27 cellular contexts compared by ENCODE assay signal in the genomic region with DNA sequence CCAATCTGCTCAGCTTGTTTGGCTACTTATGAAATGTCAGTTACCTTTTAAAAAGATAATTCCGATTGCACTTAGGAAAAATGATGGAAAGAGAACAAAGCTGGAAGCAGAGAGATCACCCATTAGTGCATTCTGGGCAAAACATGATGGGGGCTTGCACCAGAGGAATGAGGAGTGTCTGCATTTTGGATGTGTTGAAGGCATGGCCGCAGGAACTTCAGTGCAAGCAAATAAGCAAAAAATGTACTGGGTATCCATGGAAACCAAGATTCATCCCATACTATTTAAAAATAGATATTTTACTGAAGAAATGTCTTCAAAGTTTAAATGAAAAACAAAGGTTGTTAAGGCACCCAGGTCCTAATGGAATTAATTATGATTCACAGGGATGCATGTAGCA.
DNase-seq lines count a peak whose midpoint lies in the region; ATAC-seq and TF ChIP-seq lines count a peak whose summit lies in the region.
"Had no signal": no experiment of that assay in that cellular context is flagged by ENCODE, and none has a peak within 500 bp of the region (broad histone marks: within the 10 kb centered on the region; RNA-seq: fewer than 3 reads in every experiment).

No MANE protein-coding gene starts in this region.

- no peaks in the 10 kb centered on the region for H3K9me3 ChIP-seq in trophoblast cell (ENCODE audit: insufficient read depth, low read depth, low read length)
- H3K9me3 ChIP-seq: A549; BE2C; BLaER1; BLaER1 treated with 17β-estradiol and CSF1 and Interleukin-3, amounts not matched to agents 10 nM and 100 nM had no signal

- no peak for TF ChIP-seq POLR2A in GM18505 (IDR thresholded peaks at IDR 0.05; ENCODE audit: borderline replicate concordance, extremely low read depth, insufficient read depth, insufficient read length)

- no peak overlapping the region for H4K8ac ChIP-seq in trophoblast cell (ENCODE audit: low read depth, low read length)

- no peaks in the 10 kb centered on the region for H3K79me2 ChIP-seq in trophoblast cell (ENCODE audit: control insufficient read depth, insufficient read depth, low read length, poor library complexity)

- no peak overlapping the region for H3K4me2 ChIP-seq in trophoblast cell (ENCODE audit: low read length)
- H3K4me2 ChIP-seq: A549; BLaER1; BLaER1 treated with 17β-estradiol and CSF1 and Interleukin-3, amounts not matched to agents 10 nM and 100 nM had no signal

- H3K4me3 ChIP-seq in trophoblast cell (ENCODE audit: low read depth, low read length), result no peak overlapping the region
- H3K4me3 ChIP-seq: A549; BLaER1; BLaER1 treated with 17β-estradiol and CSF1 and Interleukin-3, amounts not matched to agents 10 nM and 100 nM had no signal

- no peak overlapping the region for H3K18ac ChIP-seq in trophoblast cell (ENCODE audit: low read length)

- DNase-seq in trophoblast cell, result peak; percentile 80 to 89
- DNase-seq: 8988T; ACHN; AML-193; BE2C; C1 segment of cervical spinal cord; Caco-2; Calu3; CD4-positive, alpha-beta memory T cell; CD4-positive, alpha-beta T cell; CD4-positive, CD25-positive, alpha-beta regulatory T cell; CD8-positive, alpha-beta memory T cell; CD8-positive, alpha-beta T cell; COR-L47; DMS 273 treated with DMSO at 0.1 percent for 48 hours; DMS153; DMS53; DMS79; DMS79 treated with DMSO at 0.1 percent for 48 hours; DND-41; EL had no signal

- no peak overlapping the region for H2BK5ac ChIP-seq in trophoblast cell (ENCODE audit: low read depth, low read length, poor library complexity)

- H3K14ac ChIP-seq in trophoblast cell (ENCODE audit: low read length), result no peak overlapping the region

- H3K36me3 ChIP-seq in trophoblast cell (ENCODE audit: control insufficient read depth in 1 of 2, insufficient read depth in 2 of 2, low read length in 2 of 2), result no peaks in the 10 kb centered on the region
- H3K36me3 ChIP-seq: BE2C; BLaER1; BLaER1 treated with 17β-estradiol and CSF1 and Interleukin-3, amounts not matched to agents 10 nM and 100 nM had no signal

- no peak for ATAC-seq in GM18505 (IDR thresholded peaks at IDR 0.05; ENCODE audit: unreplicated experiment)
- ATAC-seq: A549; CD8-positive, alpha-beta T cell had no signal

- H2BK12ac ChIP-seq in trophoblast cell (ENCODE audit: low read length), result no peak overlapping the region

- H3K27me3 ChIP-seq in trophoblast cell (ENCODE audit: insufficient read depth, low read length), result no peaks in the 10 kb centered on the region
- H3K27me3 ChIP-seq: BE2C; BLaER1; BLaER1 treated with 17β-estradiol and CSF1 and Interleukin-3, amounts not matched to agents 10 nM and 100 nM had no signal

- no CpG with 5 or more reads among the region's 2 CpGs for WGBS in trophoblast cell (ENCODE audit: extremely low coverage, insufficient coverage, insufficient read length)

- H2AK5ac ChIP-seq in trophoblast cell (ENCODE audit: low read length), result no peak overlapping the region

- H2BK120ac ChIP-seq in trophoblast cell (ENCODE audit: insufficient read depth, low read length, poor library complexity), result no peak overlapping the region

- H4K91ac ChIP-seq in trophoblast cell (ENCODE audit: low read depth, low read length), result no peak overlapping the region

- no peak overlapping the region for H2AFZ ChIP-seq in trophoblast cell (ENCODE audit: insufficient read depth, low read length, poor library complexity)

- no peak overlapping the region for H3K27ac ChIP-seq in trophoblast cell (ENCODE audit: low read depth, low read length)
- H3K27ac ChIP-seq: 22Rv1; A549; BLaER1; BLaER1 treated with 17β-estradiol and CSF1 and Interleukin-3, amounts not matched to agents 10 nM and 100 nM; C4-2B had no signal

- no peaks in the 10 kb centered on the region for H3K79me1 ChIP-seq in trophoblast cell (ENCODE audit: low read length)

- H3K4me1 ChIP-seq in trophoblast cell (ENCODE audit: control insufficient read depth in 1 of 2, insufficient read depth in 2 of 2, low read length in 2 of 2), result no peaks in the 10 kb centered on the region
- H3K4me1 ChIP-seq: A549; BE2C; BLaER1; BLaER1 treated with 17β-estradiol and CSF1 and Interleukin-3, amounts not matched to agents 10 nM and 100 nM; Caco-2 had no signal

- no peak overlapping the region for H3K4ac ChIP-seq in trophoblast cell (ENCODE audit: low read depth, low read length)

- H3K9ac ChIP-seq in trophoblast cell (ENCODE audit: low read length), result no peak overlapping the region
- H3K9ac ChIP-seq: BLaER1; BLaER1 treated with 17β-estradiol and CSF1 and Interleukin-3, amounts not matched to agents 10 nM and 100 nM had no signal

- H4K12ac ChIP-seq in trophoblast cell (ENCODE audit: low read depth, low read length), result no peak overlapping the region

- H3K23ac ChIP-seq in trophoblast cell (ENCODE audit: low read length), result no peak overlapping the region
